Comparison of ENCODE assay signal across 15 cellular contexts in genomic region chr12:117037296-117038022, GRCh38.
"Had no signal": no experiment of that assay in that cellular context is flagged by ENCODE, and none has a peak within 500 bp of the region (broad histone marks: within the 10 kb centered on the region; RNA-seq: fewer than 3 reads in every experiment).

No MANE protein-coding gene starts in this region.

- H3K27me3 ChIP-seq: testis had no signal

- H3K36me3 Mint-ChIP-seq: natural killer cell treated with Interleukin-12 subunit alpha and Interleukin-12 subunit beta and Interleukin-15 and Interleukin-18, amount 100 ng/mL, for 72 hours had no signal

- H3K9me3 ChIP-seq: ascending aorta, esophagus muscularis mucosa, testis had no signal

- H3K9me3 Mint-ChIP-seq: activated CD8-positive, alpha-beta T cell treated with anti-CD3 and anti-CD28 coated beads for 36 hours; activated naive CD8-positive, alpha-beta T cell treated with anti-CD3 and anti-CD28 coated beads, Interleukin-2, amount 50 U/mL, for 24 hours; natural killer cell treated with Interleukin-12 subunit alpha and Interleukin-12 subunit beta and Interleukin-15 and Interleukin-18, amount 100 ng/mL, for 72 hours had no signal

- H3K4me3 Mint-ChIP-seq: activated CD8-positive, alpha-beta T cell treated with anti-CD3 and anti-CD28 coated beads for 36 hours; activated naive CD8-positive, alpha-beta T cell treated with anti-CD3 and anti-CD28 coated beads, Interleukin-2, amount 50 U/mL, for 24 hours; natural killer cell treated with Interleukin-12 subunit alpha and Interleukin-12 subunit beta and Interleukin-15 and Interleukin-18, amount 100 ng/mL, for 72 hours had no signal

- H3K27ac Mint-ChIP-seq: activated CD8-positive, alpha-beta T cell treated with anti-CD3 and anti-CD28 coated beads for 36 hours; activated naive CD8-positive, alpha-beta T cell treated with anti-CD3 and anti-CD28 coated beads, Interleukin-2, amount 50 U/mL, for 24 hours; natural killer cell treated with Interleukin-12 subunit alpha and Interleukin-12 subunit beta and Interleukin-15 and Interleukin-18, amount 100 ng/mL, for 72 hours had no signal

- H3K36me3 ChIP-seq: ascending aorta, esophagus muscularis mucosa had no signal

- H3K27ac ChIP-seq: ascending aorta, esophagus muscularis mucosa, testis had no signal

- DNase-seq: activated CD4-positive, alpha-beta T cell treated with anti-CD3 and anti-CD28 coated beads for 1 hour; activated CD8-positive, alpha-beta memory T cell treated with anti-CD3 and anti-CD28 coated beads, Interleukin-2, amount 50 U/mL, for 48 hours; activated CD8-positive, alpha-beta T cell treated with anti-CD3 and anti-CD28 coated beads for 36 hours; activated naive CD4-positive, alpha-beta T cell; activated naive CD8-positive, alpha-beta T cell treated with anti-CD3 and anti-CD28 coated beads, Interleukin-2, amount 50 U/mL, for 24 hours; glutamatergic neuron; mesenchymal stem cell; stimulated activated CD4-positive, alpha-beta T cell treated with anti-CD3 and anti-CD28 coated beads, Interleukin-4, amount 100 ng/mL, for 1 hour; stimulated activated CD8-positive, alpha-beta memory T cell treated with anti-CD3 and anti-CD28 coated beads, Interleukin-4, amount 100 ng/mL, for 48 hours; stimulated activated naive CD8-positive, alpha-beta T cell treated with anti-CD3 and anti-CD28 coated beads, Interleukin-15, Interleukin-2, amounts not matched to agents 100 U/mL and 50 U/mL, for 24 hours; testis had no signal

- H3K27me3 Mint-ChIP-seq: activated CD8-positive, alpha-beta T cell treated with anti-CD3 and anti-CD28 coated beads for 36 hours; natural killer cell treated with Interleukin-12 subunit alpha and Interleukin-12 subunit beta and Interleukin-15 and Interleukin-18, amount 100 ng/mL, for 72 hours had no signal

- ATAC-seq: activated CD8-positive, alpha-beta T cell treated with anti-CD3 and anti-CD28 coated beads for 36 hours; activated naive CD8-positive, alpha-beta T cell treated with anti-CD3 and anti-CD28 coated beads, Interleukin-2, amount 50 U/mL, for 24 hours; left lobe of liver; natural killer cell treated with Interleukin-12 subunit alpha and Interleukin-12 subunit beta and Interleukin-15 and Interleukin-18, amount 100 ng/mL, for 72 hours; stimulated activated naive CD8-positive, alpha-beta T cell treated with anti-CD3 and anti-CD28 coated beads, Interleukin-15, Interleukin-2, amounts not matched to agents 100 U/mL and 50 U/mL, for 24 hours had no signal

- H3K4me1 ChIP-seq: ascending aorta had no signal

- H3K4me3 ChIP-seq: ascending aorta, esophagus muscularis mucosa, testis had no signal
